ENCODE assay signal across 9 cellular contexts in genomic region chr1:221069178-221069903, GRCh38.
DNase-seq lines count a peak whose midpoint lies in the region; ATAC-seq and TF ChIP-seq lines count a peak whose summit lies in the region.
"Had no signal": no experiment of that assay in that cellular context is flagged by ENCODE, and none has a peak within 500 bp of the region (broad histone marks: within the 10 kb centered on the region; RNA-seq: fewer than 3 reads in every experiment).

No MANE protein-coding gene starts in this region.

- H3K4me3 ChIP-seq in PC-9 (no peak overlapping the region), MM.1S (ENCODE audit: low read length) (no peak overlapping the region), GM23338 (no peak overlapping the region)
- H3K4me3 ChIP-seq: A549 had no signal

- H3K79me2 ChIP-seq in PC-9 (ENCODE audit: low read depth) = no peaks in the 10 kb centered on the region
- H3K79me2 ChIP-seq in MM.1S (ENCODE audit: low read length) = no peaks in the 10 kb centered on the region
- H3K79me2 ChIP-seq in GM23338 (replicated peaks; ENCODE audit: insufficient read depth) = no peaks in the 10 kb centered on the region

- H3F3A ChIP-seq in PC-9 (ENCODE audit: insufficient read depth, low read depth) (no peaks in the 10 kb centered on the region), MM.1S (ENCODE audit: insufficient read depth, low read length) (no peaks in the 10 kb centered on the region), GM23338 (replicated peaks; ENCODE audit: low read depth) (no peaks in the 10 kb centered on the region)

- no peaks in the 10 kb centered on the region for H4K20me1 ChIP-seq in PC-9 (ENCODE audit: insufficient read depth)
- no peaks in the 10 kb centered on the region for H4K20me1 ChIP-seq in MM.1S (ENCODE audit: insufficient read depth, low read length)
- H4K20me1 ChIP-seq in GM23338 (replicated peaks; ENCODE audit: insufficient read depth) = no peaks in the 10 kb centered on the region; the same call in 1 of the 2 replicates

- CTCF ChIA-PET in PC-9 (lab: Charles Lee) = no interaction called here

- no peak overlapping the region for H3K27ac ChIP-seq in PC-9
- no peak overlapping the region for H3K27ac ChIP-seq in MM.1S (ENCODE audit: low read length)
- no peak overlapping the region for H3K27ac ChIP-seq in GM23338 (ENCODE audit: low read depth)
- H3K27ac ChIP-seq: A549 had no signal

- DNase-seq in activated CD4-positive, alpha-beta T cell treated with anti-CD3 and anti-CD28 coated beads, Interleukin-2, amount 10 ng/mL, durations not matched to agents 24 days and 14 days = no peak
- no peak for DNase-seq in activated CD4-positive, alpha-beta T cell treated with anti-CD3 and anti-CD28 coated beads for 1 hour
- DNase-seq in PC-9 (no peak), MM.1S (no peak), GM23338 (ENCODE audit: low spot score) (no peak), kidney glomerular epithelial cell (lab: John Stamatoyannopoulos, UW) (no peak)
- peak; percentile 26 for DNase-seq in stimulated activated naive CD8-positive, alpha-beta T cell treated with anti-CD3 and anti-CD28 coated beads, Interleukin-15, Interleukin-2, amounts not matched to agents 100 U/mL and 50 U/mL, for 24 hours

- no peaks in the 10 kb centered on the region for H3K36me3 Mint-ChIP-seq in activated CD4-positive, alpha-beta T cell treated with anti-CD3 and anti-CD28 coated beads, Interleukin-2, amount 10 ng/mL, durations not matched to agents 24 days and 14 days (ENCODE audit: low read depth)
- H3K36me3 Mint-ChIP-seq in GM23338 (ENCODE audit: low read depth) = no peaks in the 10 kb centered on the region

- no peaks in the 10 kb centered on the region for H3K27me3 Mint-ChIP-seq in activated CD4-positive, alpha-beta T cell treated with anti-CD3 and anti-CD28 coated beads, Interleukin-2, amount 10 ng/mL, durations not matched to agents 24 days and 14 days
- H3K27me3 Mint-ChIP-seq in GM23338 (ENCODE audit: insufficient read depth, low read depth, poor library complexity) = peaks cover 3% of the 10 kb centered on the region

- H3K4me1 ChIP-seq in PC-9 (replicated peaks; ENCODE audit: insufficient read depth) = no peaks in the 10 kb centered on the region
- H3K4me1 ChIP-seq in MM.1S (ENCODE audit: low read length) = no peaks in the 10 kb centered on the region
- no peaks in the 10 kb centered on the region for H3K4me1 ChIP-seq in GM23338 (ENCODE audit: insufficient read depth)
- H3K4me1 ChIP-seq: A549 had no signal

- ATAC-seq in HG02981 (IDR thresholded peaks at IDR 0.05; ENCODE audit: unreplicated experiment) = peak; percentile 89
- ATAC-seq in stimulated activated naive CD8-positive, alpha-beta T cell treated with anti-CD3 and anti-CD28 coated beads, Interleukin-15, Interleukin-2, amounts not matched to agents 100 U/mL and 50 U/mL, for 24 hours = peak; percentile 74
- ATAC-seq in GM23338 = no peak
- ATAC-seq: A549 had no signal

- 0 out of 2 replicates have a peak, but pooled peaks cover 4% of the 10 kb centered on the region for H3K9me2 ChIP-seq in PC-9 (ENCODE audit: insufficient read depth)
- no peaks in the 10 kb centered on the region for H3K9me2 ChIP-seq in MM.1S (replicated peaks; ENCODE audit: insufficient read depth, low read length)
- no peaks in the 10 kb centered on the region; the same call in 1 of the 2 replicates for H3K9me2 ChIP-seq in GM23338 (ENCODE audit: insufficient read depth)

- H3K4me3 Mint-ChIP-seq in activated CD4-positive, alpha-beta T cell treated with anti-CD3 and anti-CD28 coated beads, Interleukin-2, amount 10 ng/mL, durations not matched to agents 24 days and 14 days = no peak overlapping the region
- no peak overlapping the region for H3K4me3 Mint-ChIP-seq in GM23338

- H3K27me3 ChIP-seq in PC-9 (ENCODE audit: insufficient read depth, low read depth) (no peaks in the 10 kb centered on the region), MM.1S (replicated peaks; ENCODE audit: insufficient read depth, low read length) (no peaks in the 10 kb centered on the region), GM23338 (ENCODE audit: insufficient read depth) (no peaks in the 10 kb centered on the region)

- H3K27ac Mint-ChIP-seq in activated CD4-positive, alpha-beta T cell treated with anti-CD3 and anti-CD28 coated beads, Interleukin-2, amount 10 ng/mL, durations not matched to agents 24 days and 14 days = peak overlapping the region; percentile 78
- no peak overlapping the region for H3K27ac Mint-ChIP-seq in GM23338

- TF ChIP-seq CTCF in PC-9 (conservative IDR thresholded peaks at IDR 0.05) = no peak
- no peak for TF ChIP-seq CTCF in MM.1S (IDR thresholded peaks at IDR 0.05; ENCODE audit: low read length)
- no peak for TF ChIP-seq CTCF in GM23338 (conservative IDR thresholded peaks at IDR 0.05; ENCODE audit: low read depth in 2 of 2)

- H2AFZ ChIP-seq in PC-9 (0 out of 2 replicates have a peak overlapping the region, but pooled peaks have one; percentile 31), MM.1S (ENCODE audit: low read length) (no peak overlapping the region), GM23338 (no peak overlapping the region)

- H3K9me3 ChIP-seq in PC-9 (ENCODE audit: insufficient read depth, low read depth) (no peaks in the 10 kb centered on the region), MM.1S (replicated peaks; ENCODE audit: insufficient read depth, low read length) (no peaks in the 10 kb centered on the region)
- H3K9me3 ChIP-seq: A549 had no signal

- BruUV-seq in PC-9 (replicated peaks; lab: Mats Ljungman, UMichigan) = no TSS peak

- H3K36me3 ChIP-seq in PC-9 (ENCODE audit: low read depth) (no peaks in the 10 kb centered on the region), MM.1S (replicated peaks; ENCODE audit: insufficient read depth, low read length) (no peaks in the 10 kb centered on the region), GM23338 (ENCODE audit: insufficient read depth) (no peaks in the 10 kb centered on the region)

- intact Hi-C loops in activated CD4-positive, alpha-beta T cell treated with anti-CD3 and anti-CD28 coated beads, Interleukin-2, amount 10 ng/mL, durations not matched to agents 24 days and 14 days (cut with micrococcal nuclease) = loop anchor here (1.0 to 2.0 kb wide), 2 partner anchors 31 to 190 kb away; partner anchors contain the start of gene HLX
- intact Hi-C loops in PC-9 (cut with micrococcal nuclease; ENCODE audit: unreplicated experiment) = no loop called here

- no peak overlapping the region for H3K9ac ChIP-seq in MM.1S (ENCODE audit: low read length)

- H3K4me2 ChIP-seq in PC-9 = no peak overlapping the region
- no peak overlapping the region for H3K4me2 ChIP-seq in MM.1S (ENCODE audit: low read depth, low read length)
- H3K4me2 ChIP-seq in GM23338 = no peak overlapping the region
- H3K4me2 ChIP-seq: A549 had no signal

- H3K9me3 Mint-ChIP-seq in activated CD4-positive, alpha-beta T cell treated with anti-CD3 and anti-CD28 coated beads, Interleukin-2, amount 10 ng/mL, durations not matched to agents 24 days and 14 days = peaks cover 6% of the 10 kb centered on the region
- H3K9me3 Mint-ChIP-seq in GM23338 = peaks cover 6% of the 10 kb centered on the region; the same call in 1 of the 3 replicates

- peaks cover 4% of the 10 kb centered on the region for H3K4me1 Mint-ChIP-seq in activated CD4-positive, alpha-beta T cell treated with anti-CD3 and anti-CD28 coated beads, Interleukin-2, amount 10 ng/mL, durations not matched to agents 24 days and 14 days
- H3K4me1 Mint-ChIP-seq in GM23338 = no peaks in the 10 kb centered on the region

- POLR2A ChIA-PET in PC-9 (lab: Charles Lee; ENCODE audit: unreplicated experiment) = no interaction called here

TF ChIP-seq in GM23338, 12 proteins besides CTCF, POLR2A, EP300 and RAD21 (continues in another document):
- TF ChIP-seq EZH2 (IDR thresholded peaks at IDR 0.05; ENCODE audit: low read depth, unreplicated experiment) (no peak), NANOG (IDR thresholded peaks at IDR 0.05; ENCODE audit: borderline replicate concordance) (no peak), EZH2phosphoT487 (IDR thresholded peaks at IDR 0.05; ENCODE audit: unreplicated experiment) (no peak), STAT1 (IDR thresholded peaks at IDR 0.05; ENCODE audit: unreplicated experiment) (no peak), POLR2AphosphoS5 (IDR thresholded peaks at IDR 0.05; ENCODE audit: low read depth) (no peak)
